Comparison of ENCODE assay signal across 9 cellular contexts in genomic region chr9:134024393-134024792, GRCh38. TPM values are rescaled to one million over a fixed set of nuclear protein-coding genes. Genes with fewer than 3 reads are reported as not detected.
A peak's percentile ranks its signal among the peaks of the same experiment; 100 is the strongest.
DNase-seq lines count a peak whose midpoint lies in the region; ATAC-seq, FAIRE-seq and TF ChIP-seq lines count a peak whose summit lies in the region.
"Had no signal": no experiment of that assay in that cellular context is flagged by ENCODE, and none has a peak within 500 bp of the region (broad histone marks: within the 10 kb centered on the region; RNA-seq: fewer than 3 reads in every experiment).

No MANE protein-coding gene starts in this region.

- H3K36me3 Mint-ChIP-seq in memory B cell: no peaks in the 10 kb centered on the region

- no peak for TF ChIP-seq CTCF in heart left ventricle (IDR thresholded peaks at IDR 0.05)
- no peak for TF ChIP-seq CTCF in GM12878 (IDR thresholded peaks at IDR 0.05 in 2 of 3, conservative IDR thresholded peaks at IDR 0.05 in 1 of 3; ENCODE audit: control insufficient read depth in 2 of 3, extremely low read depth in 1 of 3, insufficient read depth in 1 of 3, low read depth in 3 of 3, low read length in 3 of 3)
- TF ChIP-seq CTCF in upper lobe of right lung (IDR thresholded peaks at IDR 0.05): no peak

- TF ChIP-seq POLR2A in heart left ventricle (IDR thresholded peaks at IDR 0.05) (no peak), GM12878 (IDR thresholded peaks at IDR 0.05; ENCODE audit: low read depth, low read length) (no peak)

- no peak overlapping the region; the same call in 1 of the 2 replicates for H2AFZ ChIP-seq in GM12878 (ENCODE audit: control insufficient read depth, low read depth, low read length)

- H3K4me3 ChIP-seq in heart left ventricle (peak overlapping the region in 10 of 12 donors; percentile 19 to 95 (median 58)), GM12878 (no peak overlapping the region), upper lobe of right lung (peak overlapping the region; percentile 33)
- H3K4me3 ChIP-seq: lung had no signal

- H3K4me1 ChIP-seq in heart left ventricle (peaks cover 0 to 11% (median 8%) of the 10 kb centered on the region in 12 donors), GM12878 (ENCODE audit: control insufficient read depth, insufficient read depth, low read length) (peaks cover 5% of the 10 kb centered on the region), upper lobe of right lung (peaks cover 8% of the 10 kb centered on the region)

- no peaks in the 10 kb centered on the region for H3K27me3 ChIP-seq in heart left ventricle
- no peaks in the 10 kb centered on the region for H3K27me3 ChIP-seq in GM12878 (replicated peaks in 1 of 2; ENCODE audit: control insufficient read depth in 2 of 2, insufficient read depth in 2 of 2, low read length in 1 of 2)
- H3K27me3 ChIP-seq in upper lobe of right lung: no peaks in the 10 kb centered on the region

- no peak overlapping the region for H3K9ac ChIP-seq in GM12878 (ENCODE audit: control insufficient read depth, insufficient read depth, low read length)

- no TSS peak for BruUV-seq in GM12878 (replicated peaks; lab: Mats Ljungman, UMichigan)

- POLR2A ChIA-PET in GM12878 (lab: Charles Lee): interaction anchor here (0.6 to 0.9 kb wide), 2 partner anchors 112 to 120 kb away, joined by 3 to 5 read pairs; partner anchors contain the start of gene WDR5

- H3K27ac Mint-ChIP-seq in memory B cell: peak overlapping the region; percentile 87

- intact Hi-C loops in heart left ventricle (cut with DNase I) (loop anchor here in 1 of 10 donors (2.0 kb wide), 1 partner anchor 42 kb away; no protein-coding TSS in a partner anchor), left cardiac atrium (cut with DNase I) (no loop called here), GM12878 (cut with micrococcal nuclease; ENCODE audit: unreplicated experiment) (no loop called here), upper lobe of right lung (cut with DNase I) (no loop called here)

- peak overlapping the region; percentile 41; the same call in 1 of the 2 replicates for H3K4me2 ChIP-seq in GM12878 (ENCODE audit: control insufficient read depth, insufficient read depth)

- no peaks in the 10 kb centered on the region for H4K20me1 ChIP-seq in GM12878 (ENCODE audit: control insufficient read depth, insufficient read depth)

- RAD21 ChIA-PET in GM12878 (lab: Charles Lee; ENCODE audit: unreplicated experiment): interaction anchor here (0.7 to 2.3 kb wide), 4 partner anchors 19 to 140 kb away, joined by 3 to 7 read pairs (median 5); partner anchors contain the start of gene WDR5

- no peak for DNase-seq in heart left ventricle
- no peak for DNase-seq in left cardiac atrium
- DNase-seq in GM12878 (ENCODE audit: low read depth, low spot score): no peak
- no peak for DNase-seq in memory B cell (ENCODE audit: low spot score in 2 of 2)
- no peak for DNase-seq in upper lobe of right lung
- no peak for DNase-seq in KBM-7
- no peak for DNase-seq in SW 1271 (lab: John Stamatoyannopoulos, UW)

- peaks cover 14% of the 10 kb centered on the region for H3K4me1 Mint-ChIP-seq in memory B cell

- no peaks in the 10 kb centered on the region for H3K9me3 ChIP-seq in heart left ventricle
- H3K9me3 ChIP-seq in GM12878 (replicated peaks; ENCODE audit: control insufficient read depth, insufficient read depth, low read length): no peaks in the 10 kb centered on the region
- H3K9me3 ChIP-seq in upper lobe of right lung: no peaks in the 10 kb centered on the region

- H3K27ac ChIP-seq in heart left ventricle: peak overlapping the region in 8 of 12 donors; percentile 15 to 79 (median 46)
- H3K27ac ChIP-seq in GM12878 (ENCODE audit: control insufficient read depth, insufficient read depth): no peak overlapping the region
- peak overlapping the region; percentile 11 for H3K27ac ChIP-seq in upper lobe of right lung

- H3K27me3 Mint-ChIP-seq in memory B cell: no peaks in the 10 kb centered on the region

- SMC1A ChIA-PET in GM12878 (lab: Charles Lee; ENCODE audit: uncharacterized antibody, unreplicated experiment): interaction anchor here (0.8 to 1.8 kb wide), 4 partner anchors 15 to 248 kb away, joined by 3 to 5 read pairs (median 4); no protein-coding TSS in a partner anchor

- H3K9me3 Mint-ChIP-seq in memory B cell: no peaks in the 10 kb centered on the region

- ATAC-seq in heart left ventricle: no peak
- no peak for ATAC-seq in left cardiac atrium
- ATAC-seq in GM12878: no peak
- no peak for ATAC-seq in memory B cell (ENCODE audit: low read depth)
- ATAC-seq in upper lobe of right lung: no peak
- ATAC-seq in HG03439 (IDR thresholded peaks at IDR 0.05; ENCODE audit: unreplicated experiment): no peak

- no peak for TF ChIP-seq RAD21 in GM12878 (IDR thresholded peaks at IDR 0.05; ENCODE audit: insufficient read depth, low read depth, low read length)

- WGBS in heart left ventricle, 4 donors: 55 to 68% (median 62%) methylated on average over 2 of the region's 2 CpGs
- 44% methylated on average over 2 of the region's 2 CpGs for WGBS in GM12878 (ENCODE audit: insufficient coverage, insufficient replicate concordance, low lambda C conversion rate, missing lambda C conversion rate)

- CTCF ChIA-PET in GM12878 (lab: Yijun Ruan, JAX): interaction anchor here (1.0 to 1.6 kb wide), 3 partner anchors 8 to 29 kb away, joined by 3 read pairs; no protein-coding TSS in a partner anchor

- H3K79me2 ChIP-seq in GM12878 (ENCODE audit: control insufficient read depth, insufficient read depth, low read length): no peaks in the 10 kb centered on the region

- peak overlapping the region; percentile 87 for H3K4me3 Mint-ChIP-seq in memory B cell

- no peak for FAIRE-seq in GM12878 (lab: Jason Lieb, UNC)

- in situ Hi-C loops in GM12878 (cut with MboI) (loop anchor here (25.0 kb wide), 1 partner anchor 487 kb away; the partner anchor contains the start of gene ADAMTSL2), KBM-7 (cut with MboI; ENCODE audit: low pct_unique_long_range_greater_than_20kb, low sequenced_read_pairs) (no loop called here)

- no peak for TF ChIP-seq EP300 in GM12878 (IDR thresholded peaks at IDR 0.05; ENCODE audit: borderline replicate concordance in 1 of 2, control insufficient read depth in 1 of 2, low read depth in 2 of 2, low read length in 2 of 2)

- H3K36me3 ChIP-seq in heart left ventricle (peaks cover 0 to 11% (median 4%) of the 10 kb centered on the region in 9 donors), GM12878 (ENCODE audit: control insufficient read depth in 2 of 2, insufficient read depth in 2 of 2, low read length in 1 of 2) (no peaks in the 10 kb centered on the region; a peak in 2 of 4 replicates), upper lobe of right lung (peaks cover under 1% of the 10 kb centered on the region)

RNA-seq across cellular contexts. Expression of gene BRD3OS, which starts 0.9 kb away (rescaled TPM):
- 10 to 100 TPM in 4 of 9 donors, 1 to 10 TPM in 5; 5.3 to 13.8 (median 9.3) TPM for total RNA-seq in heart left ventricle
- 1 to 10 TPM; 1.8 to 8.9 TPM for polyA plus RNA-seq in heart left ventricle
- total RNA-seq in left cardiac atrium: 1 to 10 TPM; 7.0 to 7.9 TPM
- total RNA-seq in GM12878 (2013; cell fraction: nucleolus; rRNA removed): 7.5 and 7.6 TPM in 2 replicates
- 11.5 and 12.4 TPM in 2 replicates for total RNA-seq in GM12878 (2014; rRNA removed)
- total RNA-seq in GM12878 (2014; rRNA removed; fragmentation: Illumina TruSeq; extraction: Trizol): 5.4 and 6.3 TPM in 2 replicates
- 12.8 and 13.6 TPM in 2 replicates for total RNA-seq in GM12878 (2021)
- polyA plus RNA-seq in GM12878 (2011; ENCODE audit: low read depth): 4.9 TPM
- polyA plus RNA-seq in GM12878 (2011; rRNA removed): 5.6 and 7.0 TPM in 2 replicates
- 6.1 and 6.4 TPM in 2 replicates for polyA plus RNA-seq in GM12878 (2011; cell fraction: cytosol; rRNA removed)
- polyA plus RNA-seq in GM12878 (2011; cell fraction: nucleus; rRNA removed): 5.9 and 7.8 TPM in 2 replicates
- 8.5 and 9.0 TPM in 2 replicates for polyA plus RNA-seq in GM12878 (2012)
- polyA plus RNA-seq in GM12878 (2014; fragmentation: Illumina TruSeq; extraction: Trizol): 7.6 and 10.0 TPM in 2 replicates
- 1 to 10 TPM; 2.1 to 2.6 TPM for polyA plus RNA-seq in GM12878 (2014; fragmentation: Nextera tagmentation; extraction: Ambion mirVana)
- polyA plus RNA-seq in GM12878 (2014; rRNA removed): 12.7 and 12.9 TPM in 2 replicates
- 10 to 100 TPM; 13.6 to 13.7 TPM for polyA plus RNA-seq in GM12878 (2016; fragmentation: Nextera tagmentation; extraction: Ambion mirVana)
- polyA minus RNA-seq in GM12878 (2011; rRNA and poly(A)+ RNA removed): 2.2 and 6.0 TPM in 2 replicates
- polyA minus RNA-seq in GM12878 (2011; cell fraction: cytosol; rRNA and poly(A)+ RNA removed): 2.3 and 3.2 TPM in 2 replicates
- 5.2 and 6.1 TPM in 2 replicates for polyA minus RNA-seq in GM12878 (2011; cell fraction: nucleus; rRNA and poly(A)+ RNA removed)
- total RNA-seq in upper lobe of right lung: 10.7 TPM

RNA-seq across cellular contexts. Expression of gene VAV2, which starts 32.3 kb away (rescaled TPM):
- total RNA-seq in heart left ventricle (1 to 10 TPM; 3.4 to 9.9 (median 5.3) TPM), left cardiac atrium (1 to 10 TPM; 8.3 to 9.6 TPM), GM12878 (2014; rRNA removed) (15.4 and 17.3 TPM in 2 replicates), GM12878 (2014; rRNA removed; fragmentation: Illumina TruSeq; extraction: Trizol) (17.8 and 18.1 TPM in 2 replicates), GM12878 (2021) (36.0 and 43.9 TPM in 2 replicates), upper lobe of right lung (34.6 TPM)
- polyA plus RNA-seq in heart left ventricle (1 to 10 TPM; 3.3 to 6.5 TPM), GM12878 (2011; rRNA removed) (9.7 and 13.3 TPM in 2 replicates), GM12878 (2014; fragmentation: Illumina TruSeq; extraction: Trizol) (16.1 and 23.6 TPM in 2 replicates), GM12878 (2014; fragmentation: Nextera tagmentation; extraction: Ambion mirVana) (under 1 TPM; 0.13 to 0.53 TPM), GM12878 (2014; rRNA removed) (26.7 and 30.9 TPM in 2 replicates), GM12878 (2016; fragmentation: Nextera tagmentation; extraction: Ambion mirVana) (10 to 100 TPM; 13.5 to 16.6 TPM)
- total RNA-seq in GM12878 (2013; cell fraction: nucleolus; rRNA removed): 39.5 and 41.0 TPM in 2 replicates
- polyA plus RNA-seq in GM12878 (2011; ENCODE audit: low read depth): 11.0 TPM
- polyA plus RNA-seq in GM12878 (2011; cell fraction: cytosol; rRNA removed): 16.2 and 18.8 TPM in 2 replicates
- polyA plus RNA-seq in GM12878 (2011; cell fraction: nucleus; rRNA removed): 37.5 and 42.0 TPM in 2 replicates
- 24.7 and 27.4 TPM in 2 replicates for polyA plus RNA-seq in GM12878 (2012)
- polyA minus RNA-seq in GM12878 (2011; rRNA and poly(A)+ RNA removed): 21.4 and 32.6 TPM in 2 replicates
- polyA minus RNA-seq in GM12878 (2011; cell fraction: cytosol; rRNA and poly(A)+ RNA removed): 12.7 and 13.9 TPM in 2 replicates
- polyA minus RNA-seq in GM12878 (2011; cell fraction: nucleus; rRNA and poly(A)+ RNA removed): 11.4 and 17.0 TPM in 2 replicates

RNA-seq across cellular contexts. Expression of gene BRD3, which starts 43.4 kb away (rescaled TPM):
- 10 to 100 TPM; 14.0 to 37.3 (median 29.3) TPM for total RNA-seq in heart left ventricle
- 10 to 100 TPM; 10.3 to 10.9 TPM for polyA plus RNA-seq in heart left ventricle
- total RNA-seq in left cardiac atrium: 10 to 100 TPM; 25.5 to 28.0 TPM
- total RNA-seq in GM12878 (2013; cell fraction: nucleolus; rRNA removed): 11.8 and 13.2 TPM in 2 replicates
- 4.0 and 4.6 TPM in 2 replicates for total RNA-seq in GM12878 (2014; rRNA removed)
- 1.8 and 2.0 TPM in 2 replicates for total RNA-seq in GM12878 (2014; rRNA removed; fragmentation: Illumina TruSeq; extraction: Trizol)
- 20.8 and 26.3 TPM in 2 replicates for total RNA-seq in GM12878 (2021)
- polyA plus RNA-seq in GM12878 (2011; ENCODE audit: low read depth): 2.5 TPM
- 2.5 and 3.2 TPM in 2 replicates for polyA plus RNA-seq in GM12878 (2011; rRNA removed)
- 3.0 and 3.5 TPM in 2 replicates for polyA plus RNA-seq in GM12878 (2011; cell fraction: cytosol; rRNA removed)
- polyA plus RNA-seq in GM12878 (2011; cell fraction: nucleus; rRNA removed): 13.2 and 14.5 TPM in 2 replicates
- polyA plus RNA-seq in GM12878 (2012): 6.4 and 6.8 TPM in 2 replicates
- 4.1 and 5.1 TPM in 2 replicates for polyA plus RNA-seq in GM12878 (2014; fragmentation: Illumina TruSeq; extraction: Trizol)
- 1 to 10 TPM in 1 of 2 experiments, under 1 TPM in 1; 0.53 to 1.1 TPM for polyA plus RNA-seq in GM12878 (2014; fragmentation: Nextera tagmentation; extraction: Ambion mirVana)
- polyA plus RNA-seq in GM12878 (2014; rRNA removed): 8.6 and 9.5 TPM in 2 replicates
- polyA plus RNA-seq in GM12878 (2016; fragmentation: Nextera tagmentation; extraction: Ambion mirVana): 10 to 100 TPM; 17.2 to 19.0 TPM
- 3.1 and 6.9 TPM in 2 replicates for polyA minus RNA-seq in GM12878 (2011; rRNA and poly(A)+ RNA removed)
- 4.4 and 15.3 TPM in 2 replicates for polyA minus RNA-seq in GM12878 (2011; cell fraction: cytosol; rRNA and poly(A)+ RNA removed)
- polyA minus RNA-seq in GM12878 (2011; cell fraction: nucleus; rRNA and poly(A)+ RNA removed): 6.2 and 10.4 TPM in 2 replicates
- total RNA-seq in upper lobe of right lung: 38.4 TPM
